ENCODE assay signal across 11 cellular contexts in the genomic region with DNA sequence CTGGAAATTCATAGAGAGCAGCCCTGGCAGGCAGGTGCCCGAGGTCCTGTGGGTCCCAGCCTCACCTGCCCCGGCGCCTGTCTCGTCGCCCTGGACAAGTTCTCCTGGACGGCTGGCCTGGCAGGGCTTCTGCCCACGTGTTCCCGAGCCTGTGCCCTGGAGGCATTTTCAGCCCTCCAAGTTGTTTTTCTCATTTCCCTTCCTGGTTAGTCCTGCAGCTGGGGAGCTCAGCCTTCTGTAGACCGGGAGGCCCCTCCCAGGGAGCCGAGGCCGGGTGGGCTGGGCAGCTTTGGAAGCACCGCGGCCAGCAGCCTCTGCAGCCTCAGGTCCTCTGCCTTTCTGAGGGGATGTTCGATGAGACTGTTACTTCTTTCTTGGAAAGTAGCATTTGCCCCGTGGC.
A peak's percentile ranks its signal among the peaks of the same experiment; 100 is the strongest.
DNase-seq lines count a peak whose midpoint lies in the region; ATAC-seq and TF ChIP-seq lines count a peak whose summit lies in the region.
"Had no signal": no experiment of that assay in that cellular context is flagged by ENCODE, and none has a peak within 500 bp of the region (broad histone marks: within the 10 kb centered on the region; RNA-seq: fewer than 3 reads in every experiment).

No MANE protein-coding gene starts in this region.

- H2AFZ ChIP-seq in GM23338: no peak overlapping the region
- H2AFZ ChIP-seq in hepatocyte: no peak overlapping the region

- H3K4me2 ChIP-seq in GM23338: no peak overlapping the region
- H3K4me2 ChIP-seq in hepatocyte: peak overlapping the region; percentile 53

- H3K27ac ChIP-seq in GM23338 (ENCODE audit: low read depth) (no peak overlapping the region), hepatocyte (no peak overlapping the region), stomach smooth muscle (ENCODE audit: low read length) (peak overlapping the region; percentile 69)

- H3K27ac Mint-ChIP-seq in GM23338: no peak overlapping the region
- H3K27ac Mint-ChIP-seq: activated CD4-positive, alpha-beta memory T cell treated with anti-CD3 and anti-CD28 coated beads, Interleukin-2, amount 10 ng/mL, durations not matched to agents 7 days and 5 days had no signal

- H3K79me2 ChIP-seq in GM23338 (replicated peaks; ENCODE audit: insufficient read depth): no peaks in the 10 kb centered on the region
- H3K79me2 ChIP-seq in hepatocyte: no peaks in the 10 kb centered on the region

- H4K20me1 ChIP-seq in GM23338 (replicated peaks; ENCODE audit: insufficient read depth) (no peaks in the 10 kb centered on the region), hepatocyte (ENCODE audit: insufficient read depth, poor library complexity, severe bottlenecking) (no peaks in the 10 kb centered on the region)

- H3K4me1 ChIP-seq in GM23338 (ENCODE audit: insufficient read depth): peaks cover 9% of the 10 kb centered on the region; the same call in 1 of the 2 replicates
- H3K4me1 ChIP-seq in hepatocyte (ENCODE audit: insufficient read depth): peaks cover 24% of the 10 kb centered on the region
- peaks cover 41% of the 10 kb centered on the region for H3K4me1 ChIP-seq in stomach smooth muscle (ENCODE audit: control insufficient read depth, insufficient read depth, low read length)

- no peak overlapping the region for H3K4me3 ChIP-seq in GM23338
- no peak overlapping the region for H3K4me3 ChIP-seq in hepatocyte
- H3K4me3 ChIP-seq in stomach smooth muscle (ENCODE audit: low read length in 2 of 2): peak overlapping the region in 1 of 2 donors; percentile 64

- H3K36me3 Mint-ChIP-seq in GM23338 (ENCODE audit: low read depth): peaks cover 4% of the 10 kb centered on the region; the same call in 2 of the 3 replicates

- H3K9me3 Mint-ChIP-seq in GM23338: no peaks in the 10 kb centered on the region
- H3K9me3 Mint-ChIP-seq: activated CD4-positive, alpha-beta memory T cell treated with anti-CD3 and anti-CD28 coated beads, Interleukin-2, amount 10 ng/mL, durations not matched to agents 7 days and 5 days had no signal

- H3F3A ChIP-seq in GM23338 (replicated peaks; ENCODE audit: low read depth): no peaks in the 10 kb centered on the region

- H3K27me3 ChIP-seq in GM23338 (ENCODE audit: insufficient read depth) (no peaks in the 10 kb centered on the region), hepatocyte (peaks cover 3% of the 10 kb centered on the region), stomach smooth muscle (ENCODE audit: control insufficient read depth in 1 of 2, insufficient read depth in 2 of 2, low read length in 2 of 2) (no peaks in the 10 kb centered on the region)

- DNase-seq in GM23338 (ENCODE audit: low spot score): no peak
- peak; percentile 89 for DNase-seq in NCI-H69 (lab: John Stamatoyannopoulos, UW)
- DNase-seq in hepatocyte (ENCODE audit: low spot score): no peak
- DNase-seq in activated CD8-positive, alpha-beta memory T cell treated with anti-CD3 and anti-CD28 coated beads, Interleukin-2, amount 50 U/mL, for 4 hours: no peak
- DNase-seq in 8988T: no peak
- DNase-seq: activated CD4-positive, alpha-beta memory T cell treated with anti-CD3 and anti-CD28 coated beads, Interleukin-2, amount 10 ng/mL, durations not matched to agents 7 days and 5 days; effector CD8-positive, alpha-beta T cell; SIG-M5; stimulated activated naive CD4-positive, alpha-beta T cell had no signal

- TF ChIP-seq CTCF in GM23338 (conservative IDR thresholded peaks at IDR 0.05; ENCODE audit: low read depth in 2 of 2): no peak
- no peak for TF ChIP-seq CTCF in hepatocyte (IDR thresholded peaks at IDR 0.05; ENCODE audit: poor library complexity)

- H3K9me2 ChIP-seq in GM23338 (ENCODE audit: insufficient read depth) (no peaks in the 10 kb centered on the region), hepatocyte (replicated peaks; ENCODE audit: insufficient read depth) (no peaks in the 10 kb centered on the region)

- H3K36me3 ChIP-seq in GM23338 (ENCODE audit: insufficient read depth): no peaks in the 10 kb centered on the region
- no peaks in the 10 kb centered on the region for H3K36me3 ChIP-seq in hepatocyte (replicated peaks; ENCODE audit: insufficient read depth, low read depth)
- H3K36me3 ChIP-seq in stomach smooth muscle (ENCODE audit: control insufficient read depth in 2 of 2, insufficient read depth in 2 of 2, low read length in 2 of 2): peaks cover 14 to 24% of the 10 kb centered on the region in 2 donors

- WGBS in hepatocyte (ENCODE audit: low lambda C conversion rate, missing lambda C conversion rate): 41% methylated on average over 15 of the region's 15 CpGs

- H3K4me1 Mint-ChIP-seq in GM23338: peaks cover 30% of the 10 kb centered on the region
- H3K4me1 Mint-ChIP-seq: activated CD4-positive, alpha-beta memory T cell treated with anti-CD3 and anti-CD28 coated beads, Interleukin-2, amount 10 ng/mL, durations not matched to agents 7 days and 5 days had no signal

- H3K9me3 ChIP-seq in hepatocyte (ENCODE audit: low read depth): no peaks in the 10 kb centered on the region
- no peaks in the 10 kb centered on the region for H3K9me3 ChIP-seq in stomach smooth muscle (ENCODE audit: control insufficient read depth in 2 of 2, low read length in 2 of 2)

- no peak overlapping the region for H3K4me3 Mint-ChIP-seq in GM23338
- H3K4me3 Mint-ChIP-seq: activated CD4-positive, alpha-beta memory T cell treated with anti-CD3 and anti-CD28 coated beads, Interleukin-2, amount 10 ng/mL, durations not matched to agents 7 days and 5 days had no signal

- peaks cover 9% of the 10 kb centered on the region for H3K27me3 Mint-ChIP-seq in GM23338 (ENCODE audit: insufficient read depth, low read depth, poor library complexity)
- H3K27me3 Mint-ChIP-seq: activated CD4-positive, alpha-beta memory T cell treated with anti-CD3 and anti-CD28 coated beads, Interleukin-2, amount 10 ng/mL, durations not matched to agents 7 days and 5 days had no signal

- peak overlapping the region; percentile 21 to 30 for H3K9ac ChIP-seq in stomach smooth muscle (ENCODE audit: low read length in 2 of 2)

- ATAC-seq in GM23338: peak; percentile 39
- no peak for ATAC-seq in HG03280 (IDR thresholded peaks at IDR 0.05; ENCODE audit: unreplicated experiment)

TF ChIP-seq in GM23338, 12 proteins besides CTCF, POLR2A, EP300 and RAD21:
- TF ChIP-seq ZNF114 (CRISPR knock-in tag; IDR thresholded peaks at IDR 0.05): no peak
